In the genomic region with DNA sequence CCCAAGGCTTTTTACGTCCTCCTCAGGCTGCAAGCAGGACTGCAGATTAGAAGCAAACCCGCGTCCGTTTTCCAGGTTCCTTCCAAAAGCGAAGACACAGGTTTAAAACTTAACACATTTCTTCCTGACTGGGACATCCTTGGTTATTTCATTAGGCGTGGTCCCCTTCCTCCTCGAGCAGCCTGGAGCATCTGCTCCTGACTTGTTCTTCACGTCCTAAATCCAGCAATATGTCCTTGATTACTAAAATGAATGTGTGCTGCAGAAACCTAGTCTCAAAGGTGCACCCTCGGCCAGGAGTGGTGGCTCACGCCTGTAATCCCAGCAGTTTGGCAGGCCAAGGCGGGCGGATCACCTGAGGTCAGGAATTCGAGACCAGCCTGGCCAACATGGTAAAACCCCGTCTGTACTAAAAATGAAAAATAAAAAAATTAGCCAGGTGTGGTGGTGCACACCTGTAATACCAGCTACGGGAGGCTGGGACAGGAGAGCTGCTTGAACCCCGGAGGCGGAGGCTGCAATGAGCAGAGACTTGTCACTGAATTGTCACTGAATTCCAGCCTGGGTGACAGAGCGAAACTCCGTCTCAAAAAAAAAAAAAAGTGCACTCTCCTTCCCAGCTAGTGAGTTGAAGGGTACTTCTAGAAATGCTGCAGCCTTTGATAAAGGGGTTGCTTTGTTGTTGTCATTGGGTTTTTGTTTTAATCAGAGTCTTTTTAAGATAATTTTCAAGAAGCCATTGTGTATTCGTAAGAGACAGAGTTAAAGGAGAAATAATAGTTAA, we compare ENCODE assay signal across 8 cellular contexts. TPM values are rescaled to one million over a fixed set of nuclear protein-coding genes. Genes with fewer than 3 reads are reported as not detected.
DNase-seq lines count a peak whose midpoint lies in the region; ATAC-seq and TF ChIP-seq lines count a peak whose summit lies in the region.

No MANE protein-coding gene starts in this region.

- in situ Hi-C loops in gastrocnemius medialis (cut with MboI; ENCODE audit: low sequenced_read_pairs in 4 of 4), result loop anchor here (5.0 to 25.0 kb wide), 5 partner anchors 94 to 464 kb away; a partner anchor contains a TSS

- H3K9me3 ChIP-seq in gastroesophageal sphincter, result no peaks in the 10 kb centered on the region
- H3K9me3 ChIP-seq in gastrocnemius medialis, result no peaks in the 10 kb centered on the region

- no peak for ATAC-seq in gastroesophageal sphincter
- ATAC-seq in gastrocnemius medialis, result no peak

- TF ChIP-seq CTCF in GM12865 (IDR thresholded peaks at IDR 0.05; ENCODE audit: insufficient read depth, low read depth, low read length, missing control alignments) (peak; percentile 38), VCaP (conservative IDR thresholded peaks at IDR 0.05) (peak; percentile 4; the same call in 1 of the 2 replicates), gastroesophageal sphincter (IDR thresholded peaks at IDR 0.05) (peak in 1 of 4 experiments; percentile 38), gastrocnemius medialis (IDR thresholded peaks at IDR 0.05 in 4 of 5, conservative IDR thresholded peaks at IDR 0.05 in 1 of 5) (peak in 2 of 5 experiments; percentile 13 to 29)

- WGBS in gastroesophageal sphincter (ENCODE audit: low coverage in 1 of 2), 2 donors, result 17 to 23% methylated on average over 13 to 18 of the region's 20 CpGs

- H3K4me1 ChIP-seq in gastroesophageal sphincter (peaks cover 0 to 41% (median 3%) of the 10 kb centered on the region in 3 donors), gastrocnemius medialis (peaks cover 27 to 30% of the 10 kb centered on the region in 2 donors)

- intact Hi-C loops in gastrocnemius medialis (cut with DNase I; ENCODE audit: low total_unique reads), result loop anchor here (1.0 to 10.0 kb wide), 5 partner anchors 93 to 497 kb away; a partner anchor contains a TSS

- H3K27me3 ChIP-seq in gastroesophageal sphincter (no peaks in the 10 kb centered on the region), gastrocnemius medialis (no peaks in the 10 kb centered on the region)

- peak overlapping the region; percentile 59 for H3K4me3 ChIP-seq in GM12865 (ENCODE audit: low read depth, low read length)
- peak overlapping the region; percentile 20 to 98 for H3K4me3 ChIP-seq in gastroesophageal sphincter
- H3K4me3 ChIP-seq in gastrocnemius medialis, result peak overlapping the region; percentile 55 to 80 (median 68)

- TF ChIP-seq POLR2A in gastroesophageal sphincter (IDR thresholded peaks at IDR 0.05) (no peak), gastrocnemius medialis (IDR thresholded peaks at IDR 0.05) (no peak)

- H3K36me3 ChIP-seq in gastroesophageal sphincter (no peaks in the 10 kb centered on the region), gastrocnemius medialis (no peaks in the 10 kb centered on the region)

- DNase-seq in GM12865 (ENCODE audit: low read depth), result no peak
- no peak for DNase-seq in gastrocnemius medialis
- DNase-seq in NCI-H2196 (lab: John Stamatoyannopoulos, UW; ENCODE audit: unreplicated experiment), result no peak
- no peak for DNase-seq in Ammon's horn (ENCODE audit: low spot score)
- DNase-seq in SIG-M5 (lab: John Stamatoyannopoulos, UW), result no peak
- no peak for DNase-seq in A172 (ENCODE audit: low spot score)

- TF ChIP-seq EP300 in gastroesophageal sphincter (IDR thresholded peaks at IDR 0.05), result no peak

- H3K27ac ChIP-seq in VCaP (peak overlapping the region; percentile 92; the same call in 1 of the 2 replicates), gastroesophageal sphincter (peak overlapping the region in 3 of 4 donors; percentile 70 to 97 (median 80)), gastrocnemius medialis (peak overlapping the region; percentile 69 to 77 (median 74))

RNA-seq across cellular contexts. Expression of a gene that starts 0.9 kb away (rescaled TPM):
- total RNA-seq in gastroesophageal sphincter (100 to 1,000 TPM; 104 to 217 (median 157) TPM), gastrocnemius medialis (100 to 1,000 TPM in 1 of 4 donors, 10 to 100 TPM in 3; 45.3 to 103 (median 58.6) TPM)
- 26.7 and 32.0 TPM in 2 replicates for total RNA-seq in A172 (2014; rRNA removed; shearing (Covaris generic))
